Comparison of ENCODE assay signal across 23 cellular contexts in genomic region chr17:22503322-22503899, GRCh38.
"Had no signal": no experiment of that assay in that cellular context is flagged by ENCODE, and none has a peak within 500 bp of the region (broad histone marks: within the 10 kb centered on the region; RNA-seq: fewer than 3 reads in every experiment).

No MANE protein-coding gene starts in this region.

- H3K4me1 ChIP-seq: neural progenitor cell, psoas muscle, right lobe of liver, sigmoid colon, stomach, suprapubic skin, testis, tibial artery, transverse colon, upper lobe of right lung, uterus had no signal

- H3K36me3 ChIP-seq: neural progenitor cell, ovary, right lobe of liver, sigmoid colon, stomach, suprapubic skin, tibial artery, transverse colon, upper lobe of right lung, uterus had no signal

- H3K27me3 ChIP-seq: neural progenitor cell, ovary, right lobe of liver, sigmoid colon, stomach, suprapubic skin, testis, tibial artery, transverse colon, upper lobe of right lung, uterus had no signal

- H3K27ac ChIP-seq: neural progenitor cell, ovary, psoas muscle, right lobe of liver, sigmoid colon, stomach, suprapubic skin, testis, tibial artery, transverse colon, upper lobe of right lung, uterus had no signal

- H3K9me3 ChIP-seq: ovary, psoas muscle, right lobe of liver, sigmoid colon, testis, upper lobe of right lung, uterus had no signal

- DNase-seq: naive thymus-derived CD4-positive, alpha-beta T cell; natural killer cell; occipital lobe; ovary; psoas muscle; right cardiac atrium; right lobe of liver; sigmoid colon; small intestine; stimulated activated CD4-positive, alpha-beta T cell treated with anti-CD3 and anti-CD28 coated beads, Interleukin-15, amount 100 ng/mL, for 24 hours; stimulated activated CD4-positive, alpha-beta T cell treated with anti-CD3 and anti-CD28 coated beads, Interleukin-2, amount 100 ng/mL, for 24 hours; stimulated activated CD4-positive, alpha-beta T cell treated with anti-CD3 and anti-CD28 coated beads, Interleukin-2, amount 100 ng/mL, for 48 hours; stimulated activated CD4-positive, alpha-beta T cell treated with anti-CD3 and anti-CD28 coated beads, Interleukin-4, amount 100 ng/mL, for 24 hours; stimulated activated naive B cell treated with anti-CD40 and anti-IgM and Interleukin-4, amounts not matched to agents 10 μg/mL and 1 μg/mL and 100 μg/mL, for 72 hours; stimulated activated naive CD4-positive, alpha-beta T cell treated with Interleukin-2 at 50 U/mL for 16 hours; stomach; testis; tibial artery; transverse colon; upper lobe of right lung; uterus had no signal

- H3K4me3 ChIP-seq: neural progenitor cell, ovary, psoas muscle, right lobe of liver, sigmoid colon, stomach, suprapubic skin, testis, tibial artery, transverse colon, upper lobe of right lung, uterus had no signal
